25 cellular contexts compared by ENCODE assay signal in the genomic region with DNA sequence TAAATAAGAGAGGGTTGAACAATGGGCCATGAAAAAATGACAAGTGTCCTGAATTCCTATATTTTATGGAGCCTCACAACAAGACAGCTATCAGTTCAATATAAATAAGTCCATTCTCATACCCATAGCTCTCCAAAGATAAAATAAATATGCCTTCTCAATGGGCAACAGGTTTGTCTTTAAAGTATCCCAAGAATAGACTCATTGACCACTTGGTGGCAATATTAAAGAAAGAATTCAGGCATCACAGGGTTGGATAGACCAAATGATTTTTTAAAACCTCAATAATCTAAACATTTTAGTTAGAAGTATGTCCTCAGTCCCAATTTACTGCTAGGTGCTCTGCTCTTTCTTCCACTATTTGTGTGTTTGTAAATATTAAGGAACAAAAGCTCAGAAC.
DNase-seq lines count a peak whose midpoint lies in the region; ATAC-seq and TF ChIP-seq lines count a peak whose summit lies in the region.
"Had no signal": no experiment of that assay in that cellular context is flagged by ENCODE, and none has a peak within 500 bp of the region (broad histone marks: within the 10 kb centered on the region; RNA-seq: fewer than 3 reads in every experiment).

No MANE protein-coding gene starts in this region.

- intact Hi-C loops in esophagus muscularis mucosa (cut with DNase I): no loop called here

- peaks cover 43% of the 10 kb centered on the region for H3K4me1 Mint-ChIP-seq in stimulated activated memory B cell treated with anti-CD40 and anti-IgM and Interleukin-4, amounts not matched to agents 10 μg/mL and 1 μg/mL and 100 μg/mL, for 72 hours
- H3K4me1 Mint-ChIP-seq: CD4-positive, alpha-beta memory T cell had no signal

- H3K4me1 ChIP-seq in esophagus muscularis mucosa: no peaks in the 10 kb centered on the region

- H3K36me3 ChIP-seq in esophagus muscularis mucosa: no peaks in the 10 kb centered on the region

- ATAC-seq in GM18868 (IDR thresholded peaks at IDR 0.05; ENCODE audit: unreplicated experiment): peak; percentile 45
- no peak for ATAC-seq in stimulated activated memory B cell treated with anti-CD40 and anti-IgM and Interleukin-4, amounts not matched to agents 10 μg/mL and 1 μg/mL and 100 μg/mL, for 72 hours
- ATAC-seq: activated CD8-positive, alpha-beta T cell treated with anti-CD3 and anti-CD28 coated beads for 36 hours; sciatic nerve; stimulated activated naive CD8-positive, alpha-beta T cell treated with anti-CD3 and anti-CD28 coated beads, Interleukin-15, Interleukin-2, amounts not matched to agents 100 U/mL and 50 U/mL, for 24 hours had no signal

- no peaks in the 10 kb centered on the region for H3K9me3 Mint-ChIP-seq in stimulated activated memory B cell treated with anti-CD40 and anti-IgM and Interleukin-4, amounts not matched to agents 10 μg/mL and 1 μg/mL and 100 μg/mL, for 72 hours
- H3K9me3 Mint-ChIP-seq: activated CD8-positive, alpha-beta T cell treated with anti-CD3 and anti-CD28 coated beads for 36 hours; CD4-positive, alpha-beta memory T cell; nephron progenitor cell had no signal

- H3K36me3 Mint-ChIP-seq in stimulated activated memory B cell treated with anti-CD40 and anti-IgM and Interleukin-4, amounts not matched to agents 10 μg/mL and 1 μg/mL and 100 μg/mL, for 72 hours: peaks cover 6% of the 10 kb centered on the region
- H3K36me3 Mint-ChIP-seq: activated naive CD8-positive, alpha-beta T cell; CD4-positive, alpha-beta memory T cell had no signal

- no peak overlapping the region for H3K4me3 Mint-ChIP-seq in stimulated activated memory B cell treated with anti-CD40 and anti-IgM and Interleukin-4, amounts not matched to agents 10 μg/mL and 1 μg/mL and 100 μg/mL, for 72 hours
- H3K4me3 Mint-ChIP-seq: activated CD8-positive, alpha-beta T cell treated with anti-CD3 and anti-CD28 coated beads for 36 hours; activated naive CD8-positive, alpha-beta T cell; CD4-positive, alpha-beta memory T cell; nephron progenitor cell had no signal

- DNase-seq in LNCaP clone FGC (ENCODE audit: low read depth): no peak
- DNase-seq in A172 (ENCODE audit: low spot score): no peak
- no peak for DNase-seq in esophagus muscularis mucosa (ENCODE audit: extremely low spot score)
- no peak for DNase-seq in NCI-H526 treated with DMSO at 0.1 percent for 48 hours (lab: John Stamatoyannopoulos, UW)
- DNase-seq: activated CD8-positive, alpha-beta T cell treated with anti-CD3 and anti-CD28 coated beads for 36 hours; aorta; CD4-positive, alpha-beta memory T cell; dermis blood vessel endothelial cell; DMS153; H7; NCI-H1436; NCI-H2171; NCI-H524 treated with DMSO at 0.1 percent for 48 hours; nephron progenitor cell; OCI-M1; Right ventricle myocardium superior; stimulated activated naive CD8-positive, alpha-beta T cell treated with anti-CD3 and anti-CD28 coated beads, Interleukin-15, Interleukin-2, amounts not matched to agents 100 U/mL and 50 U/mL, for 24 hours; SW 1271; T1000 had no signal

- no peaks in the 10 kb centered on the region for H3K27me3 ChIP-seq in esophagus muscularis mucosa

- no peaks in the 10 kb centered on the region for H3K9me3 ChIP-seq in esophagus muscularis mucosa
- H3K9me3 ChIP-seq: thoracic aorta had no signal

- H3K27ac Mint-ChIP-seq in stimulated activated memory B cell treated with anti-CD40 and anti-IgM and Interleukin-4, amounts not matched to agents 10 μg/mL and 1 μg/mL and 100 μg/mL, for 72 hours: peak overlapping the region; percentile 21
- H3K27ac Mint-ChIP-seq: activated CD8-positive, alpha-beta T cell treated with anti-CD3 and anti-CD28 coated beads for 36 hours; activated naive CD8-positive, alpha-beta T cell; CD4-positive, alpha-beta memory T cell; nephron progenitor cell had no signal

- H3K27me3 Mint-ChIP-seq in stimulated activated memory B cell treated with anti-CD40 and anti-IgM and Interleukin-4, amounts not matched to agents 10 μg/mL and 1 μg/mL and 100 μg/mL, for 72 hours: no peaks in the 10 kb centered on the region

- peak; percentile 42 for TF ChIP-seq CTCF in LNCaP clone FGC (IDR thresholded peaks at IDR 0.05; ENCODE audit: control insufficient read depth, extremely low read depth, insufficient read depth)
- TF ChIP-seq CTCF in VCaP (conservative IDR thresholded peaks at IDR 0.05): peak; percentile 53
- TF ChIP-seq CTCF in esophagus muscularis mucosa (IDR thresholded peaks at IDR 0.05): no peak

- no peak for TF ChIP-seq EP300 in esophagus muscularis mucosa (IDR thresholded peaks at IDR 0.05)

- H3K27ac ChIP-seq in VCaP (no peak overlapping the region), esophagus muscularis mucosa (replicated peaks in 1 of 4) (no peak overlapping the region)
- H3K27ac ChIP-seq: thoracic aorta had no signal

- H3K4me3 ChIP-seq in LNCaP clone FGC (ENCODE audit: low read depth, low read length): no peak overlapping the region
- no peak overlapping the region for H3K4me3 ChIP-seq in esophagus muscularis mucosa
- H3K4me3 ChIP-seq: thoracic aorta had no signal

- no peak for TF ChIP-seq POLR2A in esophagus muscularis mucosa (IDR thresholded peaks at IDR 0.05; ENCODE audit: low read depth)

Comparison
In these comparisons a context has a peak if more than half of its experiments do, and no peak if none do; other contexts are left out.
1. CTCF ChIP-seq: peak in LNCaP clone FGC (single experiment) and VCaP (single experiment); none in esophagus muscularis mucosa (0 of 3).